8 cellular contexts compared by ENCODE assay signal in the genomic region with DNA sequence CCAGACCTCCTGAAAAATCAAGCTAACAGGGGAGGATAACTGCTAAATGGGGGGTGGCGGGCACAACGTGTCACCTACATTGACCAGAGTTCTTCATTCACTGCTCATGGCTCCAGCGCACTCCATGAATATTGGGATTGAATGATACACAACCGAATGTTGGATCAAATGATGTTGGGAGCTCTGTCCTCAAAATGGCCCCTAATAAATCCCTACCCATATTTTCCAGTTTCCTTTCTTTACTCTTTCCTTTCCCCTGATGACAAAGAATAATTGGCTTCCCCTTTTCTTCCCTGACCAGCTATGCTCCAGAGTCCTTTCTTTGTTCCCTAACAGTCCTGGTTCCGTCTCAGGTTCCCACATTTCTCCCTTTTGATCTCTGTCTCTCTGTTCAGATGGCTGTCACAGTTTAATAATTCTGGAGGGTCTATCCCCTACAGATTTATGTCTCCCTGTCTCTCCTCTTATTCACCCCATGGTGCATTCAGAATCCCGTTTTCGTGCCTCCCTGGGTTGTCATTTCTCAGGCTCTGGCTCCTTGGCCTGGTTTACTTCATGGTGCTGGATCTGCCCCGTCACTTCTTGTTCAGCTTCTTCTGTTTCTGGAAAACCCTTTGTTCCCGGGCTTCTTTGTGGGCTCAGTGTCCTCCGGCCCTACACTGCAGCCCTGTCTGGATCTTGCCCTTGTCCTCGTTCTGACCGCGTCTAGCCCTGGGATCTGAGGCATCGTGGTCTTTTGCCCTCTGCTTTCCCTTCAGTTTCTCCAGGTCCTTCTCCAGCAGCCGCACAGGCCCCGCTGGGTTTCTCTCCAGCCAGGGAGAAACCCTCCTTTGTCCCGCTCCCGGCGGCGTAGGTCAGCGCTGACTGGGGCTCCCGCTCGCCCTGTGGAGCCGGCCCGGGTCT.
A peak's percentile ranks its signal among the peaks of the same experiment; 100 is the strongest.
DNase-seq lines count a peak whose midpoint lies in the region; ATAC-seq and TF ChIP-seq lines count a peak whose summit lies in the region.

No MANE protein-coding gene starts in this region.

- peaks cover 36% of the 10 kb centered on the region for H3K4me1 Mint-ChIP-seq in stimulated activated naive CD8-positive, alpha-beta T cell treated with anti-CD3 and anti-CD28 coated beads, Interleukin-15, Interleukin-2, amounts not matched to agents 100 ng/mL and 50 ng/mL, for 24 hours (ENCODE audit: low read depth)
- H3K4me1 Mint-ChIP-seq in activated T-helper 1 cell treated with anti-CD3 and anti-CD28 coated beads, Interleukin-12 subunit alpha, Interleukin-12 subunit beta, Interleukin-2, Interleukin-4 antibody, amounts not matched to agents 30 ng/mL and 10 ng/mL and 1 ng/mL, durations not matched to agents 14 hours and 24 hours and 36 hours (ENCODE audit: low read depth) = peaks cover 28% of the 10 kb centered on the region

- H3K27me3 ChIP-seq in right atrium auricular region = no peaks in the 10 kb centered on the region

- intact Hi-C loops in activated T-helper 1 cell treated with anti-CD3 and anti-CD28 coated beads, Interleukin-12 subunit alpha, Interleukin-12 subunit beta, Interleukin-2, Interleukin-4 antibody, amounts not matched to agents 30 ng/mL and 10 ng/mL and 1 ng/mL, durations not matched to agents 14 hours and 24 hours and 36 hours (cut with micrococcal nuclease) = loop anchor here (10.0 kb wide), 1 partner anchor 610 kb away; no protein-coding TSS in a partner anchor

- ATAC-seq in stimulated activated naive CD8-positive, alpha-beta T cell treated with anti-CD3 and anti-CD28 coated beads, Interleukin-15, Interleukin-2, amounts not matched to agents 100 U/mL and 50 U/mL, for 24 hours = no peak
- ATAC-seq in GM21529 (IDR thresholded peaks at IDR 0.05; ENCODE audit: unreplicated experiment) = no peak

- H3K36me3 Mint-ChIP-seq in stimulated activated naive CD8-positive, alpha-beta T cell treated with anti-CD3 and anti-CD28 coated beads, Interleukin-15, Interleukin-2, amounts not matched to agents 100 ng/mL and 50 ng/mL, for 24 hours (ENCODE audit: low read depth) = no peaks in the 10 kb centered on the region
- no peaks in the 10 kb centered on the region for H3K36me3 Mint-ChIP-seq in activated T-helper 1 cell treated with anti-CD3 and anti-CD28 coated beads, Interleukin-12 subunit alpha, Interleukin-12 subunit beta, Interleukin-2, Interleukin-4 antibody, amounts not matched to agents 30 ng/mL and 10 ng/mL and 1 ng/mL, durations not matched to agents 14 hours and 24 hours and 36 hours (ENCODE audit: low read depth)

- peak overlapping the region; percentile 75 for H3K4me3 Mint-ChIP-seq in stimulated activated naive CD8-positive, alpha-beta T cell treated with anti-CD3 and anti-CD28 coated beads, Interleukin-15, Interleukin-2, amounts not matched to agents 100 ng/mL and 50 ng/mL, for 24 hours
- H3K4me3 Mint-ChIP-seq in activated T-helper 1 cell treated with anti-CD3 and anti-CD28 coated beads, Interleukin-12 subunit alpha, Interleukin-12 subunit beta, Interleukin-2, Interleukin-4 antibody, amounts not matched to agents 30 ng/mL and 10 ng/mL and 1 ng/mL, durations not matched to agents 14 hours and 24 hours and 36 hours = peak overlapping the region; percentile 60

- H3K9me3 Mint-ChIP-seq in stimulated activated naive CD8-positive, alpha-beta T cell treated with anti-CD3 and anti-CD28 coated beads, Interleukin-15, Interleukin-2, amounts not matched to agents 100 ng/mL and 50 ng/mL, for 24 hours = no peaks in the 10 kb centered on the region
- H3K9me3 Mint-ChIP-seq in activated T-helper 1 cell treated with anti-CD3 and anti-CD28 coated beads, Interleukin-12 subunit alpha, Interleukin-12 subunit beta, Interleukin-2, Interleukin-4 antibody, amounts not matched to agents 30 ng/mL and 10 ng/mL and 1 ng/mL, durations not matched to agents 14 hours and 24 hours and 36 hours = no peaks in the 10 kb centered on the region

- H3K9me3 ChIP-seq in right atrium auricular region = no peaks in the 10 kb centered on the region

- H3K27me3 Mint-ChIP-seq in stimulated activated naive CD8-positive, alpha-beta T cell treated with anti-CD3 and anti-CD28 coated beads, Interleukin-15, Interleukin-2, amounts not matched to agents 100 ng/mL and 50 ng/mL, for 24 hours = peaks cover 10% of the 10 kb centered on the region
- H3K27me3 Mint-ChIP-seq in activated T-helper 1 cell treated with anti-CD3 and anti-CD28 coated beads, Interleukin-12 subunit alpha, Interleukin-12 subunit beta, Interleukin-2, Interleukin-4 antibody, amounts not matched to agents 30 ng/mL and 10 ng/mL and 1 ng/mL, durations not matched to agents 14 hours and 24 hours and 36 hours (ENCODE audit: insufficient read depth) = peaks cover 8% of the 10 kb centered on the region

- peak overlapping the region; percentile 92 to 97 for H3K27ac ChIP-seq in right atrium auricular region

- DNase-seq in stimulated activated naive CD8-positive, alpha-beta T cell treated with anti-CD3 and anti-CD28 coated beads, Interleukin-15, Interleukin-2, amounts not matched to agents 100 U/mL and 50 U/mL, for 24 hours = no peak
- no peak for DNase-seq in activated T-helper 1 cell treated with anti-CD3 and anti-CD28 coated beads, Interleukin-12 subunit alpha, Interleukin-12 subunit beta, Interleukin-2, Interleukin-4 antibody, amounts not matched to agents 30 ng/mL and 10 ng/mL and 1 ng/mL, durations not matched to agents 14 hours and 24 hours and 36 hours (ENCODE audit: low spot score)
- DNase-seq in right atrium auricular region (ENCODE audit: low spot score) (no peak), retina (peak; percentile 82), GM19240 (ENCODE audit: insufficient read length, low spot score) (no peak), NCI-H2081 (lab: John Stamatoyannopoulos, UW) (no peak)

- no peaks in the 10 kb centered on the region for H3K36me3 ChIP-seq in right atrium auricular region

- peak overlapping the region; percentile 77 to 86 for H3K4me3 ChIP-seq in right atrium auricular region

- peak overlapping the region; percentile 58 for H3K27ac Mint-ChIP-seq in stimulated activated naive CD8-positive, alpha-beta T cell treated with anti-CD3 and anti-CD28 coated beads, Interleukin-15, Interleukin-2, amounts not matched to agents 100 ng/mL and 50 ng/mL, for 24 hours
- no peak overlapping the region for H3K27ac Mint-ChIP-seq in activated T-helper 1 cell treated with anti-CD3 and anti-CD28 coated beads, Interleukin-12 subunit alpha, Interleukin-12 subunit beta, Interleukin-2, Interleukin-4 antibody, amounts not matched to agents 30 ng/mL and 10 ng/mL and 1 ng/mL, durations not matched to agents 14 hours and 24 hours and 36 hours

- TF ChIP-seq CTCF in right atrium auricular region (IDR thresholded peaks at IDR 0.05) = no peak

- H3K4me1 ChIP-seq in right atrium auricular region = peaks cover 0 to 59% of the 10 kb centered on the region in 2 donors
